8 cellular contexts compared by ENCODE assay signal in genomic region chr9:135926402-135927194, GRCh38. TPM values are rescaled to one million over a fixed set of nuclear protein-coding genes. Genes with fewer than 3 reads are reported as not detected.
DNase-seq lines count a peak whose midpoint lies in the region; ATAC-seq, FAIRE-seq and TF ChIP-seq lines count a peak whose summit lies in the region.

No MANE protein-coding gene starts in this region.

- no peak overlapping the region for H3K27ac ChIP-seq in body of pancreas

- no peaks in the 10 kb centered on the region for H3K4me1 ChIP-seq in body of pancreas

- WGBS in body of pancreas, 2 donors, result 82 to 95% methylated on average over 6 to 27 of the region's 27 CpGs

- TF ChIP-seq CTCF in body of pancreas (IDR thresholded peaks at IDR 0.05) (no peak), neural crest cell (conservative IDR thresholded peaks at IDR 0.05) (no peak)

- no peak for TF ChIP-seq POLR2A in body of pancreas (IDR thresholded peaks at IDR 0.05)

- H3K4me1 Mint-ChIP-seq in neural crest cell, result no peaks in the 10 kb centered on the region

- no peak overlapping the region for H3K27ac Mint-ChIP-seq in neural crest cell (ENCODE audit: unreplicated experiment)

- in situ Hi-C loops in Caki2 (cut with HindIII; ENCODE audit: low pct_unique_long_range_greater_than_20kb, low sequenced_read_pairs), result no loop called here

- no peaks in the 10 kb centered on the region for H3K27me3 ChIP-seq in body of pancreas

- peak; percentile 8 for ATAC-seq in body of pancreas
- no peak for ATAC-seq in HG02981 (IDR thresholded peaks at IDR 0.05; ENCODE audit: unreplicated experiment)

- no peaks in the 10 kb centered on the region for H3K27me3 Mint-ChIP-seq in neural crest cell (ENCODE audit: low read depth)

- intact Hi-C loops in body of pancreas (cut with DNase I) (no loop called here), head of caudate nucleus (cut with DNase I) (no loop called here)

- peaks cover 3% of the 10 kb centered on the region for H3K36me3 Mint-ChIP-seq in neural crest cell (ENCODE audit: low read depth)

- H3K9me3 ChIP-seq in body of pancreas, result no peaks in the 10 kb centered on the region

- H3K4me3 ChIP-seq in body of pancreas, result no peak overlapping the region

- FAIRE-seq in RCC 7860 (lab: Jason Lieb, UNC), result peak; percentile 91

- H3K4me3 Mint-ChIP-seq in neural crest cell, result no peak overlapping the region

- peaks cover 0 to 3% of the 10 kb centered on the region in 2 donors for H3K36me3 ChIP-seq in body of pancreas (replicated peaks in 1 of 2; ENCODE audit: insufficient read depth in 1 of 2, low read depth in 2 of 2)

- DNase-seq in Caki2 (ENCODE audit: low read depth), result peak; percentile 95
- DNase-seq in RCC 7860 (ENCODE audit: low spot score), result peak; percentile 94
- DNase-seq in body of pancreas, result peak in 1 of 4 donors; percentile 53
- DNase-seq in neural crest cell (ENCODE audit: low read depth, low spot score), result peak; percentile 11
- DNase-seq in head of caudate nucleus, result no peak
- no peak for DNase-seq in NCI-H2107 treated with DMSO at 0.1 percent for 48 hours (lab: John Stamatoyannopoulos, UW; ENCODE audit: unreplicated experiment)
- no peak for DNase-seq in amygdala (lab: John Stamatoyannopoulos, UW)

- no peaks in the 10 kb centered on the region for H3K9me3 Mint-ChIP-seq in neural crest cell

RNA-seq across cellular contexts. Expression of gene CAMSAP1, which starts 19.3 kb away (rescaled TPM):
- total RNA-seq in Caki2 (2014; rRNA removed; shearing (Covaris generic); ENCODE audit: low replicate concordance), result 22.6 and 39.3 TPM in 2 replicates
- total RNA-seq in body of pancreas (10 to 100 TPM; 14.8 to 30.3 TPM), neural crest cell (79.3 and 80.8 TPM in 2 replicates)

RNA-seq across cellular contexts. Expression of gene UBAC1, which starts 34.6 kb away (rescaled TPM):
- 72.0 and 81.4 TPM in 2 replicates for total RNA-seq in Caki2 (2014; rRNA removed; shearing (Covaris generic); ENCODE audit: low replicate concordance)
- total RNA-seq in body of pancreas (10 to 100 TPM; 17.4 to 25.4 TPM), neural crest cell (49.3 and 51.9 TPM in 2 replicates)

Comparison
In these comparisons a context has a peak if more than half of its experiments do, and no peak if none do; other contexts are left out.
1. DNase-seq: peak in Caki2 (single experiment), RCC 7860 (single experiment) and neural crest cell (single experiment); none in head of caudate nucleus (0 of 42), NCI-H2107 treated with DMSO at 0.1 percent for 48 hours (single experiment) and amygdala (0 of 56).